ENCODE assay signal across 1 cellular context in the genomic region with DNA sequence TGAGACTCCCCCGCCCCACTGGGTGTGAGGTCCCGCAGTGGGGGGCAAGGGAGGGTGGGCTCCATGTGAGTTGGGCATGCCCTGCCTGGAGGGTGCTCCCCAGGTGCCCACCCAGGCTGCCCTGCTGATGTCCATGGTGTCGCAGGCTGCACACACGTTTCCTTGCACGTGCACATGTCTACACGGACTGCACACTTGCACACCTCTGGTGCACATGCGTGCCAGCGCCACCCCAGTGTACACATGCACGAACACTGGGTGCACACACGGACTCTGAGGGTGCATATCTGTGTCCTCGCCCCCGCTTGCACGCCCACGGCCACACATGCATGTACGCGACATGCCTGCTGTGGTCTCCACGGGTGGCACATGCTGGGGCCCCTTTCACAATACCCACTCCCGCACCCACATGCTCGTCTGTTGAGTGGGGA.
TF ChIP-seq lines count a peak whose summit lies in the region.

No MANE protein-coding gene starts in this region.

TF ChIP-seq in K562, 482 proteins besides CTCF, POLR2A, EP300 and RAD21:
- TF ChIP-seq TAF15 (IDR thresholded peaks at IDR 0.05; ENCODE audit: low read depth, low read length), result 0 out of 2 replicates have a peak, but pooled peaks have one; percentile 55
- no peak for TF ChIP-seq NCOA4 (IDR thresholded peaks at IDR 0.05; ENCODE audit: partially characterized antibody)
- TF ChIP-seq CBFA2T3 (IDR thresholded peaks at IDR 0.05), result no peak
- TF ChIP-seq SREBF2 (CRISPR knock-in tag; IDR thresholded peaks at IDR 0.05), result no peak
- TF ChIP-seq HMGN3 (IDR thresholded peaks at IDR 0.05; ENCODE audit: borderline replicate concordance, extremely low read depth, insufficient read length, low read depth, low read length), result peak; percentile 37
- TF ChIP-seq, protein P1, sequence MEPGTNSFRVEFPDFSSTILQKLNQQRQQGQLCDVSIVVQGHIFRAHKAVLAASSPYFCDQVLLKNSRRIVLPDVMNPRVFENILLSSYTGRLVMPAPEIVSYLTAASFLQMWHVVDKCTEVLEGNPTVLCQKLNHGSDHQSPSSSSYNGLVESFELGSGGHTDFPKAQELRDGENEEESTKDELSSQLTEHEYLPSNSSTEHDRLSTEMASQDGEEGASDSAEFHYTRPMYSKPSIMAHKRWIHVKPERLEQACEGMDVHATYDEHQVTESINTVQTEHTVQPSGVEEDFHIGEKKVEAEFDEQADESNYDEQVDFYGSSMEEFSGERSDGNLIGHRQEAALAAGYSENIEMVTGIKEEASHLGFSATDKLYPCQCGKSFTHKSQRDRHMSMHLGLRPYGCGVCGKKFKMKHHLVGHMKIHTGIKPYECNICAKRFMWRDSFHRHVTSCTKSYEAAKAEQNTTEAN (CRISPR knock-in tag; IDR thresholded peaks at IDR 0.05), result 0 out of 2 replicates have a peak, but pooled peaks have one; percentile 73
- no peak for TF ChIP-seq FOXA3 (CRISPR knock-in tag; conservative IDR thresholded peaks at IDR 0.05 in 1 of 2, IDR thresholded peaks at IDR 0.05 in 1 of 2)
- TF ChIP-seq, protein P2, sequence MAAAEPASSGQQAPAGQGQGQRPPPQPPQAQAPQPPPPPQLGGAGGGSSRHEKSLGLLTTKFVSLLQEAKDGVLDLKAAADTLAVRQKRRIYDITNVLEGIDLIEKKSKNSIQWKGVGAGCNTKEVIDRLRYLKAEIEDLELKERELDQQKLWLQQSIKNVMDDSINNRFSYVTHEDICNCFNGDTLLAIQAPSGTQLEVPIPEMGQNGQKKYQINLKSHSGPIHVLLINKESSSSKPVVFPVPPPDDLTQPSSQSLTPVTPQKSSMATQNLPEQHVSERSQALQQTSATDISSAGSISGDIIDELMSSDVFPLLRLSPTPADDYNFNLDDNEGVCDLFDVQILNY (CRISPR knock-in tag; IDR thresholded peaks at IDR 0.05), result peak; percentile 76
- TF ChIP-seq SAFB (IDR thresholded peaks at IDR 0.05; ENCODE audit: borderline replicate concordance, low read depth, low read length), result peak; percentile 34; the same call in 1 of the 2 replicates
- peak; percentile 37 for TF ChIP-seq STAG1 (CRISPR knock-in tag; IDR thresholded peaks at IDR 0.05; ENCODE audit: borderline replicate concordance)
- peak; percentile 69; the same call in 1 of the 2 replicates for TF ChIP-seq BHLHE40 (IDR thresholded peaks at IDR 0.05; ENCODE audit: low read length)
- no peak for TF ChIP-seq ZNF184 (CRISPR knock-in tag; IDR thresholded peaks at IDR 0.05)
- no peak for TF ChIP-seq ARID2 (IDR thresholded peaks at IDR 0.05)
- TF ChIP-seq FIP1L1 (IDR thresholded peaks at IDR 0.05; ENCODE audit: low read depth, low read length, poor library complexity, severe bottlenecking), result peak; percentile 16
- peak; percentile 72; the same call in 1 of the 2 replicates for TF ChIP-seq NR2C2 (CRISPR knock-in tag; IDR thresholded peaks at IDR 0.05)
- TF ChIP-seq NR2C2 (tag; IDR thresholded peaks at IDR 0.05), result no peak
- peak; percentile 37; the same call in 1 of the 2 replicates for TF ChIP-seq EGR1 (conservative IDR thresholded peaks at IDR 0.05)
- TF ChIP-seq TCFL5 (CRISPR knock-in tag; conservative IDR thresholded peaks at IDR 0.05), result no peak
- no peak for TF ChIP-seq FOXK2 (conservative IDR thresholded peaks at IDR 0.05 in 1 of 2, IDR thresholded peaks at IDR 0.05 in 1 of 2; ENCODE audit: low read depth in 2 of 2)
- TF ChIP-seq ZNF830 (CRISPR knock-in tag; IDR thresholded peaks at IDR 0.05), result no peak
- TF ChIP-seq, protein P3, sequence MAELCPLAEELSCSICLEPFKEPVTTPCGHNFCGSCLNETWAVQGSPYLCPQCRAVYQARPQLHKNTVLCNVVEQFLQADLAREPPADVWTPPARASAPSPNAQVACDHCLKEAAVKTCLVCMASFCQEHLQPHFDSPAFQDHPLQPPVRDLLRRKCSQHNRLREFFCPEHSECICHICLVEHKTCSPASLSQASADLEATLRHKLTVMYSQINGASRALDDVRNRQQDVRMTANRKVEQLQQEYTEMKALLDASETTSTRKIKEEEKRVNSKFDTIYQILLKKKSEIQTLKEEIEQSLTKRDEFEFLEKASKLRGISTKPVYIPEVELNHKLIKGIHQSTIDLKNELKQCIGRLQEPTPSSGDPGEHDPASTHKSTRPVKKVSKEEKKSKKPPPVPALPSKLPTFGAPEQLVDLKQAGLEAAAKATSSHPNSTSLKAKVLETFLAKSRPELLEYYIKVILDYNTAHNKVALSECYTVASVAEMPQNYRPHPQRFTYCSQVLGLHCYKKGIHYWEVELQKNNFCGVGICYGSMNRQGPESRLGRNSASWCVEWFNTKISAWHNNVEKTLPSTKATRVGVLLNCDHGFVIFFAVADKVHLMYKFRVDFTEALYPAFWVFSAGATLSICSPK (IDR thresholded peaks at IDR 0.05; ENCODE audit: borderline replicate concordance), result no peak
- peak in 1 of 2 experiments; percentile 26; a peak in 1 of 4 replicates for TF ChIP-seq NRF1 (conservative IDR thresholded peaks at IDR 0.05 in 1 of 2, IDR thresholded peaks at IDR 0.05 in 1 of 2)
- TF ChIP-seq SNRNP70 (optimal IDR thresholded peaks at IDR 0.05; ENCODE audit: low read depth, low read length), result no peak
- TF ChIP-seq, protein P4, sequence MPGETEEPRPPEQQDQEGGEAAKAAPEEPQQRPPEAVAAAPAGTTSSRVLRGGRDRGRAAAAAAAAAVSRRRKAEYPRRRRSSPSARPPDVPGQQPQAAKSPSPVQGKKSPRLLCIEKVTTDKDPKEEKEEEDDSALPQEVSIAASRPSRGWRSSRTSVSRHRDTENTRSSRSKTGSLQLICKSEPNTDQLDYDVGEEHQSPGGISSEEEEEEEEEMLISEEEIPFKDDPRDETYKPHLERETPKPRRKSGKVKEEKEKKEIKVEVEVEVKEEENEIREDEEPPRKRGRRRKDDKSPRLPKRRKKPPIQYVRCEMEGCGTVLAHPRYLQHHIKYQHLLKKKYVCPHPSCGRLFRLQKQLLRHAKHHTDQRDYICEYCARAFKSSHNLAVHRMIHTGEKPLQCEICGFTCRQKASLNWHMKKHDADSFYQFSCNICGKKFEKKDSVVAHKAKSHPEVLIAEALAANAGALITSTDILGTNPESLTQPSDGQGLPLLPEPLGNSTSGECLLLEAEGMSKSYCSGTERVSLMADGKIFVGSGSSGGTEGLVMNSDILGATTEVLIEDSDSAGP (CRISPR knock-in tag; IDR thresholded peaks at IDR 0.05), result peak; percentile 60; the same call in 1 of the 2 replicates
- no peak for TF ChIP-seq SOX6 (IDR thresholded peaks at IDR 0.05)
- no peak for TF ChIP-seq JUN (IDR thresholded peaks at IDR 0.05; ENCODE audit: borderline replicate concordance, low read depth, low read length)
- TF ChIP-seq JUN (CRISPR knock-in tag; IDR thresholded peaks at IDR 0.05; ENCODE audit: borderline replicate concordance), result no peak
- peak; percentile 67; the same call in 1 of the 2 replicates for TF ChIP-seq IRF2 (CRISPR knock-in tag; IDR thresholded peaks at IDR 0.05)
- no peak for TF ChIP-seq ZNF589 (CRISPR knock-in tag; IDR thresholded peaks at IDR 0.05; ENCODE audit: low read depth)
- peak; percentile 90 for TF ChIP-seq ZC3H4 (CRISPR knock-in tag; IDR thresholded peaks at IDR 0.05; ENCODE audit: borderline replicate concordance)
- no peak for TF ChIP-seq BMI1 (IDR thresholded peaks at IDR 0.05; ENCODE audit: low read length)
- no peak for TF ChIP-seq EWSR1 (IDR thresholded peaks at IDR 0.05; ENCODE audit: borderline replicate concordance, low read depth, partially characterized antibody)
- TF ChIP-seq, protein P5, sequence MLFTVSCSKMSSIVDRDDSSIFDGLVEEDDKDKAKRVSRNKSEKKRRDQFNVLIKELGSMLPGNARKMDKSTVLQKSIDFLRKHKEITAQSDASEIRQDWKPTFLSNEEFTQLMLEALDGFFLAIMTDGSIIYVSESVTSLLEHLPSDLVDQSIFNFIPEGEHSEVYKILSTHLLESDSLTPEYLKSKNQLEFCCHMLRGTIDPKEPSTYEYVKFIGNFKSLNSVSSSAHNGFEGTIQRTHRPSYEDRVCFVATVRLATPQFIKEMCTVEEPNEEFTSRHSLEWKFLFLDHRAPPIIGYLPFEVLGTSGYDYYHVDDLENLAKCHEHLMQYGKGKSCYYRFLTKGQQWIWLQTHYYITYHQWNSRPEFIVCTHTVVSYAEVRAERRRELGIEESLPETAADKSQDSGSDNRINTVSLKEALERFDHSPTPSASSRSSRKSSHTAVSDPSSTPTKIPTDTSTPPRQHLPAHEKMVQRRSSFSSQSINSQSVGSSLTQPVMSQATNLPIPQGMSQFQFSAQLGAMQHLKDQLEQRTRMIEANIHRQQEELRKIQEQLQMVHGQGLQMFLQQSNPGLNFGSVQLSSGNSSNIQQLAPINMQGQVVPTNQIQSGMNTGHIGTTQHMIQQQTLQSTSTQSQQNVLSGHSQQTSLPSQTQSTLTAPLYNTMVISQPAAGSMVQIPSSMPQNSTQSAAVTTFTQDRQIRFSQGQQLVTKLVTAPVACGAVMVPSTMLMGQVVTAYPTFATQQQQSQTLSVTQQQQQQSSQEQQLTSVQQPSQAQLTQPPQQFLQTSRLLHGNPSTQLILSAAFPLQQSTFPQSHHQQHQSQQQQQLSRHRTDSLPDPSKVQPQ (CRISPR knock-in tag; IDR thresholded peaks at IDR 0.05; ENCODE audit: borderline replicate concordance), result no peak
- TF ChIP-seq, protein P6, sequence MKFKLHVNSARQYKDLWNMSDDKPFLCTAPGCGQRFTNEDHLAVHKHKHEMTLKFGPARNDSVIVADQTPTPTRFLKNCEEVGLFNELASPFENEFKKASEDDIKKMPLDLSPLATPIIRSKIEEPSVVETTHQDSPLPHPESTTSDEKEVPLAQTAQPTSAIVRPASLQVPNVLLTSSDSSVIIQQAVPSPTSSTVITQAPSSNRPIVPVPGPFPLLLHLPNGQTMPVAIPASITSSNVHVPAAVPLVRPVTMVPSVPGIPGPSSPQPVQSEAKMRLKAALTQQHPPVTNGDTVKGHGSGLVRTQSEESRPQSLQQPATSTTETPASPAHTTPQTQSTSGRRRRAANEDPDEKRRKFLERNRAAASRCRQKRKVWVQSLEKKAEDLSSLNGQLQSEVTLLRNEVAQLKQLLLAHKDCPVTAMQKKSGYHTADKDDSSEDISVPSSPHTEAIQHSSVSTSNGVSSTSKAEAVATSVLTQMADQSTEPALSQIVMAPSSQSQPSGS (CRISPR knock-in tag; IDR thresholded peaks at IDR 0.05), result peak; percentile 4; the same call in 1 of the 2 replicates
- TF ChIP-seq, protein P7, sequence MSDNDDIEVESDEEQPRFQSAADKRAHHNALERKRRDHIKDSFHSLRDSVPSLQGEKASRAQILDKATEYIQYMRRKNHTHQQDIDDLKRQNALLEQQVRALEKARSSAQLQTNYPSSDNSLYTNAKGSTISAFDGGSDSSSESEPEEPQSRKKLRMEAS (CRISPR knock-in tag; IDR thresholded peaks at IDR 0.05), result peak; percentile 63; the same call in 1 of the 2 replicates
- no peak for TF ChIP-seq BDP1 (IDR thresholded peaks at IDR 0.05; ENCODE audit: insufficient read depth, insufficient read length)
- no peak for TF ChIP-seq PCBP1 (IDR thresholded peaks at IDR 0.05; ENCODE audit: low read depth, low read length, poor library complexity, severe bottlenecking)
- no peak for TF ChIP-seq KHSRP (IDR thresholded peaks at IDR 0.05)
- TF ChIP-seq, protein P8, sequence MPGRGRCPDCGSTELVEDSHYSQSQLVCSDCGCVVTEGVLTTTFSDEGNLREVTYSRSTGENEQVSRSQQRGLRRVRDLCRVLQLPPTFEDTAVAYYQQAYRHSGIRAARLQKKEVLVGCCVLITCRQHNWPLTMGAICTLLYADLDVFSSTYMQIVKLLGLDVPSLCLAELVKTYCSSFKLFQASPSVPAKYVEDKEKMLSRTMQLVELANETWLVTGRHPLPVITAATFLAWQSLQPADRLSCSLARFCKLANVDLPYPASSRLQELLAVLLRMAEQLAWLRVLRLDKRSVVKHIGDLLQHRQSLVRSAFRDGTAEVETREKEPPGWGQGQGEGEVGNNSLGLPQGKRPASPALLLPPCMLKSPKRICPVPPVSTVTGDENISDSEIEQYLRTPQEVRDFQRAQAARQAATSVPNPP (IDR thresholded peaks at IDR 0.05; ENCODE audit: borderline replicate concordance, insufficient read depth, insufficient read length), result no peak
- TF ChIP-seq POLR3A (IDR thresholded peaks at IDR 0.05; ENCODE audit: borderline replicate concordance, extremely low read depth, insufficient read depth, insufficient read length), result no peak
- TF ChIP-seq ZBTB1 (CRISPR knock-in tag; IDR thresholded peaks at IDR 0.05; ENCODE audit: borderline replicate concordance, low read depth), result no peak
- no peak for TF ChIP-seq TSC22D4 (tag; IDR thresholded peaks at IDR 0.05)
- no peak for TF ChIP-seq ZNF436 (CRISPR knock-in tag; IDR thresholded peaks at IDR 0.05)
- TF ChIP-seq, protein P9, sequence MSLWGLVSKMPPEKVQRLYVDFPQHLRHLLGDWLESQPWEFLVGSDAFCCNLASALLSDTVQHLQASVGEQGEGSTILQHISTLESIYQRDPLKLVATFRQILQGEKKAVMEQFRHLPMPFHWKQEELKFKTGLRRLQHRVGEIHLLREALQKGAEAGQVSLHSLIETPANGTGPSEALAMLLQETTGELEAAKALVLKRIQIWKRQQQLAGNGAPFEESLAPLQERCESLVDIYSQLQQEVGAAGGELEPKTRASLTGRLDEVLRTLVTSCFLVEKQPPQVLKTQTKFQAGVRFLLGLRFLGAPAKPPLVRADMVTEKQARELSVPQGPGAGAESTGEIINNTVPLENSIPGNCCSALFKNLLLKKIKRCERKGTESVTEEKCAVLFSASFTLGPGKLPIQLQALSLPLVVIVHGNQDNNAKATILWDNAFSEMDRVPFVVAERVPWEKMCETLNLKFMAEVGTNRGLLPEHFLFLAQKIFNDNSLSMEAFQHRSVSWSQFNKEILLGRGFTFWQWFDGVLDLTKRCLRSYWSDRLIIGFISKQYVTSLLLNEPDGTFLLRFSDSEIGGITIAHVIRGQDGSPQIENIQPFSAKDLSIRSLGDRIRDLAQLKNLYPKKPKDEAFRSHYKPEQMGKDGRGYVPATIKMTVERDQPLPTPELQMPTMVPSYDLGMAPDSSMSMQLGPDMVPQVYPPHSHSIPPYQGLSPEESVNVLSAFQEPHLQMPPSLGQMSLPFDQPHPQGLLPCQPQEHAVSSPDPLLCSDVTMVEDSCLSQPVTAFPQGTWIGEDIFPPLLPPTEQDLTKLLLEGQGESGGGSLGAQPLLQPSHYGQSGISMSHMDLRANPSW (CRISPR knock-in tag; IDR thresholded peaks at IDR 0.05), result no peak
- TF ChIP-seq ZSCAN29 (IDR thresholded peaks at IDR 0.05), result peak; percentile 73; the same call in 1 of the 2 replicates
- 0 out of 2 replicates have a peak, but pooled peaks have one; percentile 23 for TF ChIP-seq SP1 (CRISPR knock-in tag; IDR thresholded peaks at IDR 0.05)
- TF ChIP-seq MTA3 (IDR thresholded peaks at IDR 0.05; ENCODE audit: borderline replicate concordance), result no peak
